23 cellular contexts compared by ENCODE assay signal in genomic region chr15:43877371-43877770, GRCh38.
"Had no signal": no experiment of that assay in that cellular context is flagged by ENCODE, and none has a peak within 500 bp of the region (broad histone marks: within the 10 kb centered on the region; RNA-seq: fewer than 3 reads in every experiment).

No MANE protein-coding gene starts in this region.

- H3K4me3 ChIP-seq: mucosa of descending colon had no signal

- H3K9me3 ChIP-seq: mucosa of descending colon, neutrophil had no signal

- H3K27ac Mint-ChIP-seq: activated CD8-positive, alpha-beta T cell treated with anti-CD3 and anti-CD28 coated beads for 36 hours; activated T-cell treated with anti-CD3 and anti-CD28 coated beads, Interleukin-2, amount 50 U/mL, for 72 hours; brain; naive thymus-derived CD8-positive, alpha-beta T cell; type B pancreatic cell; WTC11 had no signal

- H3K4me1 ChIP-seq: foreskin keratinocyte, parathyroid adenoma had no signal

- H3K27me3 Mint-ChIP-seq: activated CD8-positive, alpha-beta T cell treated with anti-CD3 and anti-CD28 coated beads for 36 hours; brain; naive thymus-derived CD8-positive, alpha-beta T cell; type B pancreatic cell had no signal

- H3K9me3 Mint-ChIP-seq: activated CD8-positive, alpha-beta T cell treated with anti-CD3 and anti-CD28 coated beads for 36 hours; activated naive CD4-positive, alpha-beta T cell treated with anti-CD3 and anti-CD28 coated beads, Interleukin-2, amount 50 U/mL, for 72 hours; activated T-cell treated with anti-CD3 and anti-CD28 coated beads, Interleukin-2, amount 50 U/mL, for 72 hours; brain; naive thymus-derived CD8-positive, alpha-beta T cell; type B pancreatic cell; WTC11 had no signal

- H3K4me3 Mint-ChIP-seq: activated CD8-positive, alpha-beta T cell treated with anti-CD3 and anti-CD28 coated beads for 36 hours; activated T-cell treated with anti-CD3 and anti-CD28 coated beads, Interleukin-2, amount 50 U/mL, for 72 hours; brain; naive thymus-derived CD8-positive, alpha-beta T cell; type B pancreatic cell; WTC11 had no signal

- H3K27me3 ChIP-seq: foreskin keratinocyte, neutrophil had no signal

- ATAC-seq: activated CD8-positive, alpha-beta T cell treated with anti-CD3 and anti-CD28 coated beads for 36 hours; activated naive CD4-positive, alpha-beta T cell treated with anti-CD3 and anti-CD28 coated beads, Interleukin-2, amount 50 U/mL, for 72 hours; activated T-cell treated with anti-CD3 and anti-CD28 coated beads, Interleukin-2, amount 50 U/mL, for 72 hours; foreskin keratinocyte; mucosa of descending colon; naive thymus-derived CD8-positive, alpha-beta T cell; stimulated activated naive CD8-positive, alpha-beta T cell treated with anti-CD3 and anti-CD28 coated beads, Interleukin-15, Interleukin-2, amounts not matched to agents 100 U/mL and 50 U/mL, for 24 hours; WTC11 had no signal

- H3K27ac ChIP-seq: foreskin keratinocyte, neutrophil, parathyroid adenoma had no signal

- DNase-seq: activated CD4-positive, alpha-beta T cell treated with anti-CD3 and anti-CD28 coated beads for 4 hours; activated CD8-positive, alpha-beta memory T cell treated with anti-CD3 and anti-CD28 coated beads, Interleukin-2, amount 50 U/mL, for 48 hours; activated CD8-positive, alpha-beta T cell treated with anti-CD3 and anti-CD28 coated beads for 36 hours; activated gamma-delta T cell; activated T-cell treated with anti-CD3 and anti-CD28 coated beads, Interleukin-2, amount 50 U/mL, for 72 hours; amygdala; effector CD8-positive, alpha-beta T cell; foreskin keratinocyte; left cardiac atrium; mammary epithelial cell; mucosa of descending colon; naive thymus-derived CD8-positive, alpha-beta T cell; retina; small intestine; stimulated activated CD4-positive, alpha-beta T cell treated with anti-CD3 and anti-CD28 coated beads, Interleukin-4, amount 100 ng/mL, for 24 hours; stimulated activated naive CD8-positive, alpha-beta T cell treated with anti-CD3 and anti-CD28 coated beads, Interleukin-15, Interleukin-2, amounts not matched to agents 100 U/mL and 50 U/mL, for 24 hours; T-helper 2 cell had no signal
